22 cellular contexts compared by ENCODE assay signal in genomic region chr12:56142184-56142784, GRCh38. TPM values are rescaled to one million over a fixed set of nuclear protein-coding genes. Genes with fewer than 3 reads are reported as not detected.
DNase-seq lines count a peak whose midpoint lies in the region; ATAC-seq, FAIRE-seq and TF ChIP-seq lines count a peak whose summit lies in the region.
"Had no signal": no experiment of that assay in that cellular context is flagged by ENCODE, and none has a peak within 500 bp of the region (broad histone marks: within the 10 kb centered on the region; RNA-seq: fewer than 3 reads in every experiment).

No MANE protein-coding gene starts in this region.

- H3K9me3 Mint-ChIP-seq in activated CD4-positive, alpha-beta T cell treated with anti-CD3 and anti-CD28 coated beads for 36 hours (ENCODE audit: low read depth): no peaks in the 10 kb centered on the region
- no peaks in the 10 kb centered on the region for H3K9me3 Mint-ChIP-seq in activated CD4-positive, alpha-beta T cell treated with anti-CD3 and anti-CD28 coated beads, Interleukin-2, amount 10 ng/mL, durations not matched to agents 24 days and 14 days
- H3K9me3 Mint-ChIP-seq in CD8-positive, alpha-beta T cell: no peaks in the 10 kb centered on the region
- no peaks in the 10 kb centered on the region for H3K9me3 Mint-ChIP-seq in activated naive CD8-positive, alpha-beta T cell treated with anti-CD3 and anti-CD28 coated beads for 36 hours

- no peak overlapping the region for H3K9ac ChIP-seq in colonic mucosa (ENCODE audit: low read depth in 2 of 2, low read length in 2 of 2)
- H3K9ac ChIP-seq: BLaER1, SK-N-SH had no signal

- H3K4me1 ChIP-seq in CD8-positive, alpha-beta T cell (ENCODE audit: insufficient read depth, low read length): peaks cover 45% of the 10 kb centered on the region
- H3K4me1 ChIP-seq in neutrophil (ENCODE audit: control insufficient read depth in 1 of 2, insufficient read depth in 1 of 2, low read depth in 1 of 2, low read length in 1 of 2): peaks cover 28 to 39% of the 10 kb centered on the region in 2 experiments
- no peaks in the 10 kb centered on the region for H3K4me1 ChIP-seq in colonic mucosa
- H3K4me1 ChIP-seq: BLaER1, breast epithelium, sigmoid colon had no signal

- H3K27me3 ChIP-seq in CD8-positive, alpha-beta T cell (ENCODE audit: insufficient read depth, low read length): no peaks in the 10 kb centered on the region
- no peaks in the 10 kb centered on the region for H3K27me3 ChIP-seq in neutrophil
- H3K27me3 ChIP-seq in colonic mucosa: no peaks in the 10 kb centered on the region
- H3K27me3 ChIP-seq: BLaER1, breast epithelium, sigmoid colon, stomach had no signal

- H3K27ac Mint-ChIP-seq in activated CD4-positive, alpha-beta T cell treated with anti-CD3 and anti-CD28 coated beads for 36 hours: peak overlapping the region; percentile 83
- H3K27ac Mint-ChIP-seq in activated CD4-positive, alpha-beta T cell treated with anti-CD3 and anti-CD28 coated beads, Interleukin-2, amount 10 ng/mL, durations not matched to agents 24 days and 14 days: no peak overlapping the region
- H3K27ac Mint-ChIP-seq in CD8-positive, alpha-beta T cell: peak overlapping the region; percentile 84
- H3K27ac Mint-ChIP-seq in activated naive CD8-positive, alpha-beta T cell treated with anti-CD3 and anti-CD28 coated beads for 36 hours: peak overlapping the region; percentile 78

- TF ChIP-seq CTCF in CD8-positive, alpha-beta T cell (IDR thresholded peaks at IDR 0.05): no peak
- TF ChIP-seq CTCF in neutrophil (IDR thresholded peaks at IDR 0.05) (no peak), colonic mucosa (IDR thresholded peaks at IDR 0.05) (no peak), D721Med (IDR thresholded peaks at IDR 0.05; ENCODE audit: insufficient read depth, missing control alignments) (no peak)

- no peak overlapping the region for H3K27ac ChIP-seq in CD8-positive, alpha-beta T cell (ENCODE audit: low read depth, low read length)
- peak overlapping the region; percentile 87 for H3K27ac ChIP-seq in neutrophil
- H3K27ac ChIP-seq in colonic mucosa: no peak overlapping the region
- H3K27ac ChIP-seq: BLaER1 had no signal

- POLR2A ChIA-PET in activated CD4-positive, alpha-beta T cell treated with anti-CD3 and anti-CD28 coated beads for 36 hours (lab: Charles Lee): no interaction called here
- POLR2A ChIA-PET in CD8-positive, alpha-beta T cell (lab: Charles Lee): interaction anchor here (0.7 to 1.7 kb wide), 5 partner anchors 9 to 80 kb away, joined by 3 to 5 read pairs (median 4); partner anchors contain the start of genes ESYT1, MYL6B and RNF41

- peaks cover 40% of the 10 kb centered on the region for H3K4me1 Mint-ChIP-seq in activated CD4-positive, alpha-beta T cell treated with anti-CD3 and anti-CD28 coated beads for 36 hours
- peaks cover 37% of the 10 kb centered on the region for H3K4me1 Mint-ChIP-seq in activated CD4-positive, alpha-beta T cell treated with anti-CD3 and anti-CD28 coated beads, Interleukin-2, amount 10 ng/mL, durations not matched to agents 24 days and 14 days
- peaks cover 55% of the 10 kb centered on the region for H3K4me1 Mint-ChIP-seq in CD8-positive, alpha-beta T cell (ENCODE audit: low read depth)
- H3K4me1 Mint-ChIP-seq in activated naive CD8-positive, alpha-beta T cell treated with anti-CD3 and anti-CD28 coated beads for 36 hours: peaks cover 38% of the 10 kb centered on the region

- H3K4me3 Mint-ChIP-seq in activated CD4-positive, alpha-beta T cell treated with anti-CD3 and anti-CD28 coated beads for 36 hours: no peak overlapping the region
- H3K4me3 Mint-ChIP-seq in activated CD4-positive, alpha-beta T cell treated with anti-CD3 and anti-CD28 coated beads, Interleukin-2, amount 10 ng/mL, durations not matched to agents 24 days and 14 days: no peak overlapping the region
- no peak overlapping the region for H3K4me3 Mint-ChIP-seq in CD8-positive, alpha-beta T cell
- H3K4me3 Mint-ChIP-seq in activated naive CD8-positive, alpha-beta T cell treated with anti-CD3 and anti-CD28 coated beads for 36 hours: no peak overlapping the region

- no peaks in the 10 kb centered on the region for H3K27me3 Mint-ChIP-seq in activated CD4-positive, alpha-beta T cell treated with anti-CD3 and anti-CD28 coated beads for 36 hours
- H3K27me3 Mint-ChIP-seq in activated CD4-positive, alpha-beta T cell treated with anti-CD3 and anti-CD28 coated beads, Interleukin-2, amount 10 ng/mL, durations not matched to agents 24 days and 14 days: no peaks in the 10 kb centered on the region
- H3K27me3 Mint-ChIP-seq in CD8-positive, alpha-beta T cell (ENCODE audit: low read depth): no peaks in the 10 kb centered on the region
- H3K27me3 Mint-ChIP-seq in activated naive CD8-positive, alpha-beta T cell treated with anti-CD3 and anti-CD28 coated beads for 36 hours: no peaks in the 10 kb centered on the region

- peaks cover 70% of the 10 kb centered on the region for H3K36me3 Mint-ChIP-seq in activated CD4-positive, alpha-beta T cell treated with anti-CD3 and anti-CD28 coated beads for 36 hours (ENCODE audit: low read depth)
- H3K36me3 Mint-ChIP-seq in activated CD4-positive, alpha-beta T cell treated with anti-CD3 and anti-CD28 coated beads, Interleukin-2, amount 10 ng/mL, durations not matched to agents 24 days and 14 days (ENCODE audit: low read depth): peaks cover 73% of the 10 kb centered on the region
- H3K36me3 Mint-ChIP-seq in CD8-positive, alpha-beta T cell: peaks cover 80% of the 10 kb centered on the region
- peaks cover 69% of the 10 kb centered on the region for H3K36me3 Mint-ChIP-seq in activated naive CD8-positive, alpha-beta T cell treated with anti-CD3 and anti-CD28 coated beads for 36 hours

- DNase-seq in activated CD4-positive, alpha-beta T cell treated with anti-CD3 and anti-CD28 coated beads for 36 hours: no peak
- DNase-seq in activated CD4-positive, alpha-beta T cell treated with anti-CD3 and anti-CD28 coated beads, Interleukin-2, amount 10 ng/mL, durations not matched to agents 24 days and 14 days: no peak
- DNase-seq in CD8-positive, alpha-beta T cell: no peak
- no peak for DNase-seq in activated naive CD8-positive, alpha-beta T cell treated with anti-CD3 and anti-CD28 coated beads for 36 hours
- no peak for DNase-seq in dermis blood vessel endothelial cell
- DNase-seq in colonic mucosa: no peak
- no peak for DNase-seq in D721Med (ENCODE audit: insufficient read length, low spot score)
- DNase-seq: DMS53; Kasumi-1; NCI-H1092 treated with DMSO at 0.1 percent for 48 hours; NCI-H2081; NCI-H510A treated with DMSO at 0.1 percent for 48 hours; sigmoid colon; SK-N-SH; stimulated activated CD4-positive, alpha-beta T cell treated with anti-CD3 and anti-CD28 coated beads, Interleukin-1b, Interleukin-23, amount 100 ng/mL, for 48 hours; stomach had no signal

- CTCF ChIA-PET in activated CD4-positive, alpha-beta T cell treated with anti-CD3 and anti-CD28 coated beads for 36 hours (lab: Charles Lee): interaction anchor here (0.7 to 2.0 kb wide), 3 partner anchors 14 to 157 kb away, joined by 3 to 6 read pairs (median 4); partner anchors contain the start of gene ESYT1
- CTCF ChIA-PET in CD8-positive, alpha-beta T cell (lab: Charles Lee): interaction anchor here (1.6 to 2.1 kb wide), 2 partner anchors 13 to 16 kb away, joined by 7 read pairs; no protein-coding TSS in a partner anchor

- no peak for ATAC-seq in activated CD4-positive, alpha-beta T cell treated with anti-CD3 and anti-CD28 coated beads for 36 hours
- no peak for ATAC-seq in CD8-positive, alpha-beta T cell
- ATAC-seq: left lobe of liver had no signal

- peaks cover 66% of the 10 kb centered on the region for H3K36me3 ChIP-seq in CD8-positive, alpha-beta T cell (ENCODE audit: insufficient read depth, low read length)
- H3K36me3 ChIP-seq in neutrophil (peaks cover 13% of the 10 kb centered on the region), colonic mucosa (peaks cover 15% of the 10 kb centered on the region)

- intact Hi-C loops in activated CD4-positive, alpha-beta T cell treated with anti-CD3 and anti-CD28 coated beads for 36 hours (cut with DNase I, micrococcal nuclease): no loop called here
- intact Hi-C loops in activated CD4-positive, alpha-beta T cell treated with anti-CD3 and anti-CD28 coated beads, Interleukin-2, amount 10 ng/mL, durations not matched to agents 24 days and 14 days (cut with micrococcal nuclease): no loop called here
- intact Hi-C loops in CD8-positive, alpha-beta T cell (cut with DNase I, micrococcal nuclease): no loop called here
- intact Hi-C loops in colonic mucosa (cut with DNase I): no loop called here

- no peaks in the 10 kb centered on the region for H3K9me3 ChIP-seq in CD8-positive, alpha-beta T cell (ENCODE audit: low read length)
- H3K9me3 ChIP-seq in neutrophil (no peaks in the 10 kb centered on the region), colonic mucosa (no peaks in the 10 kb centered on the region)
- H3K9me3 ChIP-seq: BLaER1, breast epithelium, sigmoid colon, SK-N-SH, stomach had no signal

- no peak for FAIRE-seq in D721Med (lab: Jason Lieb, UNC)
- FAIRE-seq: GM12891, H1 had no signal

- no peak overlapping the region for H3K4me3 ChIP-seq in CD8-positive, alpha-beta T cell (ENCODE audit: low read depth, low read length)
- peak overlapping the region; percentile 17 to 39 for H3K4me3 ChIP-seq in neutrophil (ENCODE audit: low read depth in 1 of 2, low read length in 1 of 2)
- no peak overlapping the region for H3K4me3 ChIP-seq in colonic mucosa
- H3K4me3 ChIP-seq: BLaER1, breast epithelium, sigmoid colon, stomach had no signal

RNA-seq across cellular contexts. Expression of gene MYL6B, which starts 10.1 kb away (rescaled TPM):
- total RNA-seq in activated CD4-positive, alpha-beta T cell treated with anti-CD3 and anti-CD28 coated beads for 36 hours: 10 to 100 TPM; 76.3 to 79.3 TPM
- 63.3 and 68.9 TPM in 2 replicates for total RNA-seq in activated CD4-positive, alpha-beta T cell treated with anti-CD3 and anti-CD28 coated beads, Interleukin-2, amount 10 ng/mL, durations not matched to agents 24 days and 14 days
- 1 to 10 TPM; 4.0 to 5.9 TPM for total RNA-seq in CD8-positive, alpha-beta T cell
- total RNA-seq in activated naive CD8-positive, alpha-beta T cell treated with anti-CD3 and anti-CD28 coated beads for 36 hours: 10 to 100 TPM; 67.9 to 76.2 TPM
- 80.8 and 96.8 TPM in 2 replicates for total RNA-seq in dermis blood vessel endothelial cell
- 10 to 100 TPM; 18.6 to 19.1 TPM for total RNA-seq in colonic mucosa

RNA-seq across cellular contexts. Expression of gene ESYT1, which starts 14.2 kb away (rescaled TPM):
- 100 to 1,000 TPM; 132 to 160 TPM for total RNA-seq in activated CD4-positive, alpha-beta T cell treated with anti-CD3 and anti-CD28 coated beads for 36 hours
- 155 and 158 TPM in 2 replicates for total RNA-seq in activated CD4-positive, alpha-beta T cell treated with anti-CD3 and anti-CD28 coated beads, Interleukin-2, amount 10 ng/mL, durations not matched to agents 24 days and 14 days
- 10 to 100 TPM; 82.4 to 83.0 TPM for total RNA-seq in CD8-positive, alpha-beta T cell
- total RNA-seq in activated naive CD8-positive, alpha-beta T cell treated with anti-CD3 and anti-CD28 coated beads for 36 hours: 100 to 1,000 TPM; 153 to 155 TPM
- total RNA-seq in dermis blood vessel endothelial cell: 400 and 456 TPM in 2 replicates
- 10 to 100 TPM; 63.9 to 72.8 TPM for total RNA-seq in colonic mucosa

RNA-seq across cellular contexts. Expression of gene MYL6, which starts 15.9 kb away (rescaled TPM):
- 100 to 1,000 TPM; 692 to 918 TPM for total RNA-seq in activated CD4-positive, alpha-beta T cell treated with anti-CD3 and anti-CD28 coated beads for 36 hours
- 717 and 752 TPM in 2 replicates for total RNA-seq in activated CD4-positive, alpha-beta T cell treated with anti-CD3 and anti-CD28 coated beads, Interleukin-2, amount 10 ng/mL, durations not matched to agents 24 days and 14 days
- 100 to 1,000 TPM; 580 to 582 TPM for total RNA-seq in CD8-positive, alpha-beta T cell
- 100 to 1,000 TPM; 751 to 777 TPM for total RNA-seq in activated naive CD8-positive, alpha-beta T cell treated with anti-CD3 and anti-CD28 coated beads for 36 hours
- total RNA-seq in dermis blood vessel endothelial cell (1,647 and 2,863 TPM in 2 replicates), colonic mucosa (1,000 to 10,000 TPM; 1,641 to 1,922 TPM)

RNA-seq across cellular contexts. Expression of gene ZC3H10, which starts 24.2 kb away (rescaled TPM):
- 1 to 10 TPM; 6.4 to 6.5 TPM for total RNA-seq in activated CD4-positive, alpha-beta T cell treated with anti-CD3 and anti-CD28 coated beads for 36 hours
- 8.9 and 11.2 TPM in 2 replicates for total RNA-seq in activated CD4-positive, alpha-beta T cell treated with anti-CD3 and anti-CD28 coated beads, Interleukin-2, amount 10 ng/mL, durations not matched to agents 24 days and 14 days
- 1 to 10 TPM; 9.0 TPM for total RNA-seq in CD8-positive, alpha-beta T cell
- 1 to 10 TPM; 6.9 to 7.2 TPM for total RNA-seq in activated naive CD8-positive, alpha-beta T cell treated with anti-CD3 and anti-CD28 coated beads for 36 hours
- total RNA-seq in dermis blood vessel endothelial cell (4.7 and 5.6 TPM in 2 replicates), colonic mucosa (1 to 10 TPM; 3.5 to 6.1 TPM)

RNA-seq across cellular contexts. Expression of gene RPL41, which starts 25.9 kb away (rescaled TPM):
- 1,000 to 10,000 TPM; 5,101 to 9,949 TPM for total RNA-seq in activated CD4-positive, alpha-beta T cell treated with anti-CD3 and anti-CD28 coated beads for 36 hours
- 3,831 and 3,993 TPM in 2 replicates for total RNA-seq in activated CD4-positive, alpha-beta T cell treated with anti-CD3 and anti-CD28 coated beads, Interleukin-2, amount 10 ng/mL, durations not matched to agents 24 days and 14 days
- 1,000 to 10,000 TPM; 5,791 to 5,914 TPM for total RNA-seq in CD8-positive, alpha-beta T cell
- 1,000 to 10,000 TPM; 5,444 to 5,630 TPM for total RNA-seq in activated naive CD8-positive, alpha-beta T cell treated with anti-CD3 and anti-CD28 coated beads for 36 hours
- total RNA-seq in dermis blood vessel endothelial cell (2,567 and 3,056 TPM in 2 replicates), colonic mucosa (1,000 to 10,000 TPM; 3,248 to 3,669 TPM)

Comparison
In these comparisons a context has a peak if more than half of its experiments do, and no peak if none do; other contexts are left out.
1. H3K4me3 ChIP-seq: peak in neutrophil (2 of 2); none in CD8-positive, alpha-beta T cell (single experiment) and colonic mucosa (single experiment).